Comparison of ENCODE assay signal across 32 cellular contexts in genomic region chrX:95383778-95384177, GRCh38.
DNase-seq lines count a peak whose midpoint lies in the region; ATAC-seq, FAIRE-seq and TF ChIP-seq lines count a peak whose summit lies in the region.
"Had no signal": no experiment of that assay in that cellular context is flagged by ENCODE, and none has a peak within 500 bp of the region (broad histone marks: within the 10 kb centered on the region; RNA-seq: fewer than 3 reads in every experiment).

No MANE protein-coding gene starts in this region.

- no peak for ATAC-seq in activated T-cell treated with anti-CD3 and anti-CD28 coated beads, Interleukin-2, amount 50 U/mL, for 72 hours (replicated peaks in 1 of 2)
- ATAC-seq: stimulated activated naive CD8-positive, alpha-beta T cell treated with anti-CD3 and anti-CD28 coated beads, Interleukin-15, Interleukin-2, amounts not matched to agents 100 U/mL and 50 U/mL, for 24 hours had no signal

- peak; percentile 96 for FAIRE-seq in astrocyte (lab: Jason Lieb, UNC)
- FAIRE-seq in islet of Langerhans (lab: Jason Lieb, UNC) = peak; percentile 83
- FAIRE-seq: A204.1, GM18507, GM19239, small intestine, urothelium cell line had no signal

- TF ChIP-seq CTCF in MCF 10A (IDR thresholded peaks at IDR 0.05; ENCODE audit: unreplicated experiment) (no peak), breast epithelium (IDR thresholded peaks at IDR 0.05) (no peak), astrocyte (IDR thresholded peaks at IDR 0.05; ENCODE audit: insufficient read depth, low read depth, low read length) (no peak)

- DNase-seq in MCF 10A (ENCODE audit: unreplicated experiment) (peak; percentile 47), breast epithelium (ENCODE audit: low spot score in 2 of 2) (no peak), astrocyte (ENCODE audit: low read depth) (no peak), HuH-7.5 (ENCODE audit: low spot score) (no peak), amygdala (lab: John Stamatoyannopoulos, UW) (no peak), dedifferentiated amniotic fluid mesenchymal stem cell (ENCODE audit: extremely low spot score) (no peak)
- no peak for DNase-seq in activated T-cell treated with anti-CD3 and anti-CD28 coated beads, Interleukin-2, amount 50 U/mL, for 72 hours
- DNase-seq: activated B cell treated with CpG ODN at 0.5 μM for 24 hours; activated CD4-positive, alpha-beta T cell treated with anti-CD3 and anti-CD28 coated beads, Interleukin-2, amount 50 U/mL, for 1 hour; activated gamma-delta T cell treated with Interleukin-2 at 50 U/mL for 16 hours; activated T-cell treated with anti-CD3 and anti-CD28 coated beads, Interleukin-2, amount 50 U/mL, for 24 hours; CD4-positive, CD25-positive, alpha-beta regulatory T cell; hypothalamus; KG1; MM.1S; NCI-H1436; NCI-H2107; SK-N-SH; small intestine; stimulated activated CD4-positive, alpha-beta T cell treated with anti-CD3 and anti-CD28 coated beads, Interleukin-1b, Interleukin-23, amount 100 ng/mL, for 48 hours; stimulated activated naive CD8-positive, alpha-beta T cell treated with anti-CD3 and anti-CD28 coated beads, Interleukin-15, Interleukin-2, amounts not matched to agents 100 U/mL and 50 U/mL, for 24 hours had no signal

- H3K4me3 Mint-ChIP-seq in MCF 10A (ENCODE audit: unreplicated experiment) (no peak overlapping the region), astrocyte (ENCODE audit: unreplicated experiment) (no peak overlapping the region)
- H3K4me3 Mint-ChIP-seq in activated T-cell treated with anti-CD3 and anti-CD28 coated beads, Interleukin-2, amount 50 U/mL, for 72 hours = no peak overlapping the region
- H3K4me3 Mint-ChIP-seq: activated B cell treated with CpG ODN at 0.5 μM for 24 hours; activated T-cell treated with anti-CD3 and anti-CD28 coated beads, Interleukin-2, amount 50 U/mL, for 24 hours; CD4-positive, CD25-positive, alpha-beta regulatory T cell; central memory CD8-positive, alpha-beta T cell; dendritic cell treated with granulocyte-macrophage colony-stimulating factor and Interleukin-4, amounts not matched to agents 40 ng/mL and 50 ng/mL, for 4 days; neural progenitor cell had no signal

- intact Hi-C loops in MCF 10A (cut with micrococcal nuclease) (no loop called here), breast epithelium (cut with DNase I; ENCODE audit: low total_unique reads) (no loop called here)

- no peak for TF ChIP-seq POLR2A in breast epithelium (IDR thresholded peaks at IDR 0.05)

- H3K27me3 Mint-ChIP-seq in MCF 10A (ENCODE audit: insufficient read depth, unreplicated experiment) (peaks cover 11% of the 10 kb centered on the region), astrocyte (ENCODE audit: low read depth, unreplicated experiment) (no peaks in the 10 kb centered on the region)
- H3K27me3 Mint-ChIP-seq in activated T-cell treated with anti-CD3 and anti-CD28 coated beads, Interleukin-2, amount 50 U/mL, for 72 hours (ENCODE audit: low read depth) = no peaks in the 10 kb centered on the region
- H3K27me3 Mint-ChIP-seq: activated B cell treated with CpG ODN at 0.5 μM for 24 hours; activated T-cell treated with anti-CD3 and anti-CD28 coated beads, Interleukin-2, amount 50 U/mL, for 24 hours; CD4-positive, CD25-positive, alpha-beta regulatory T cell; central memory CD8-positive, alpha-beta T cell; dendritic cell treated with granulocyte-macrophage colony-stimulating factor and Interleukin-4, amounts not matched to agents 40 ng/mL and 50 ng/mL, for 4 days had no signal

- H3K4me1 Mint-ChIP-seq in MCF 10A (ENCODE audit: insufficient read depth, unreplicated experiment) (peaks cover 6% of the 10 kb centered on the region), astrocyte (ENCODE audit: low read depth, unreplicated experiment) (peaks cover 4% of the 10 kb centered on the region)
- no peaks in the 10 kb centered on the region for H3K4me1 Mint-ChIP-seq in activated T-cell treated with anti-CD3 and anti-CD28 coated beads, Interleukin-2, amount 50 U/mL, for 72 hours (ENCODE audit: low read depth)
- H3K4me1 Mint-ChIP-seq: activated B cell treated with CpG ODN at 0.5 μM for 24 hours; CD4-positive, CD25-positive, alpha-beta regulatory T cell; central memory CD8-positive, alpha-beta T cell had no signal

- H3K27ac Mint-ChIP-seq in MCF 10A (ENCODE audit: low read depth, unreplicated experiment) (no peak overlapping the region), astrocyte (ENCODE audit: unreplicated experiment) (no peak overlapping the region)
- H3K27ac Mint-ChIP-seq in activated T-cell treated with anti-CD3 and anti-CD28 coated beads, Interleukin-2, amount 50 U/mL, for 72 hours = no peak overlapping the region
- H3K27ac Mint-ChIP-seq: activated B cell treated with CpG ODN at 0.5 μM for 24 hours; activated T-cell treated with anti-CD3 and anti-CD28 coated beads, Interleukin-2, amount 50 U/mL, for 24 hours; CD4-positive, CD25-positive, alpha-beta regulatory T cell; dendritic cell treated with granulocyte-macrophage colony-stimulating factor and Interleukin-4, amounts not matched to agents 40 ng/mL and 50 ng/mL, for 4 days; neural progenitor cell had no signal

- H3K79me2 ChIP-seq in astrocyte (ENCODE audit: insufficient read depth, low read length) = no peaks in the 10 kb centered on the region
- H3K79me2 ChIP-seq: parathyroid adenoma had no signal

- CTCF ChIA-PET in MCF 10A (lab: Yijun Ruan, JAX) = interaction anchor here (0.6 kb wide), 1 partner anchor 312 kb away, joined by 3 read pairs; no protein-coding TSS in a partner anchor

- H3K27ac ChIP-seq in breast epithelium (no peak overlapping the region), astrocyte (ENCODE audit: low read depth, low read length) (no peak overlapping the region)
- H3K27ac ChIP-seq: neural progenitor cell, parathyroid adenoma, right atrium auricular region, thoracic aorta had no signal

- no peaks in the 10 kb centered on the region for H3K36me3 ChIP-seq in breast epithelium
- no peaks in the 10 kb centered on the region for H3K36me3 ChIP-seq in astrocyte (ENCODE audit: insufficient read depth, low read length)
- H3K36me3 ChIP-seq: neural progenitor cell, right atrium auricular region, thoracic aorta had no signal

- H3K9me3 Mint-ChIP-seq in MCF 10A (ENCODE audit: unreplicated experiment) (no peaks in the 10 kb centered on the region), astrocyte (ENCODE audit: unreplicated experiment) (no peaks in the 10 kb centered on the region)
- H3K9me3 Mint-ChIP-seq in activated T-cell treated with anti-CD3 and anti-CD28 coated beads, Interleukin-2, amount 50 U/mL, for 72 hours = peaks cover 1 to 5% of the 10 kb centered on the region in 2 donors
- H3K9me3 Mint-ChIP-seq: activated T-cell treated with anti-CD3 and anti-CD28 coated beads, Interleukin-2, amount 50 U/mL, for 24 hours; central memory CD8-positive, alpha-beta T cell; dendritic cell treated with granulocyte-macrophage colony-stimulating factor and Interleukin-4, amounts not matched to agents 40 ng/mL and 50 ng/mL, for 4 days; neural progenitor cell had no signal

- H3K9me3 ChIP-seq in breast epithelium = no peaks in the 10 kb centered on the region
- H3K9me3 ChIP-seq in astrocyte (ENCODE audit: insufficient read depth, low read depth, low read length) = no peaks in the 10 kb centered on the region
- H3K9me3 ChIP-seq: right atrium auricular region, SK-N-SH, thoracic aorta had no signal

- no peak overlapping the region for H3K9ac ChIP-seq in astrocyte (ENCODE audit: low read length)
- H3K9ac ChIP-seq: neural progenitor cell, parathyroid adenoma, SK-N-SH had no signal

- POLR2A ChIA-PET in MCF 10A (lab: Yijun Ruan, JAX) = interaction anchor here (0.5 to 1.8 kb wide), 4 partner anchors 33 to 881 kb away, joined by 3 to 5 read pairs (median 3); no protein-coding TSS in a partner anchor

- H3K4me1 ChIP-seq in breast epithelium (no peaks in the 10 kb centered on the region), astrocyte (ENCODE audit: insufficient read depth, low read length) (no peaks in the 10 kb centered on the region)
- H3K4me1 ChIP-seq: neural progenitor cell, parathyroid adenoma, right atrium auricular region had no signal

- peaks cover 0 to 13% of the 10 kb centered on the region in 2 donors for H3K27me3 ChIP-seq in breast epithelium
- no peaks in the 10 kb centered on the region for H3K27me3 ChIP-seq in astrocyte (ENCODE audit: insufficient read depth, low read length)
- H3K27me3 ChIP-seq: neural progenitor cell, right atrium auricular region had no signal

- BruUV-seq in MCF 10A (replicated peaks; lab: Mats Ljungman, UMichigan) = no TSS peak

- no peaks in the 10 kb centered on the region for H4K20me1 ChIP-seq in astrocyte (ENCODE audit: insufficient read depth, low read length)

- no peak overlapping the region for H3K4me2 ChIP-seq in astrocyte (ENCODE audit: low read length)
- H3K4me2 ChIP-seq: neural progenitor cell, SK-N-SH had no signal

- H3K4me3 ChIP-seq in breast epithelium (no peak overlapping the region), astrocyte (ENCODE audit: insufficient read depth, low read depth, low read length) (no peak overlapping the region)
- H3K4me3 ChIP-seq: neural progenitor cell, right atrium auricular region, thoracic aorta had no signal

- H3K36me3 Mint-ChIP-seq in MCF 10A (ENCODE audit: insufficient read depth, unreplicated experiment) (no peaks in the 10 kb centered on the region), astrocyte (ENCODE audit: low read depth, unreplicated experiment) (no peaks in the 10 kb centered on the region)
- H3K36me3 Mint-ChIP-seq in activated T-cell treated with anti-CD3 and anti-CD28 coated beads, Interleukin-2, amount 50 U/mL, for 72 hours (ENCODE audit: insufficient read depth in 2 of 2) = no peaks in the 10 kb centered on the region
- H3K36me3 Mint-ChIP-seq: CD4-positive, CD25-positive, alpha-beta regulatory T cell; neural progenitor cell had no signal

- no peak overlapping the region for H2AFZ ChIP-seq in astrocyte (ENCODE audit: low read depth, low read length)
- H2AFZ ChIP-seq: neural progenitor cell, parathyroid adenoma had no signal
